ENCODE assay signal across 22 cellular contexts in genomic region chr19:17086811-17087210, GRCh38. TPM values are rescaled to one million over a fixed set of nuclear protein-coding genes. Genes with fewer than 3 reads are reported as not detected.
A peak's percentile ranks its signal among the peaks of the same experiment; 100 is the strongest.
DNase-seq lines count a peak whose midpoint lies in the region; ATAC-seq and TF ChIP-seq lines count a peak whose summit lies in the region.
"Had no signal": no experiment of that assay in that cellular context is flagged by ENCODE, and none has a peak within 500 bp of the region (broad histone marks: within the 10 kb centered on the region; RNA-seq: fewer than 3 reads in every experiment).

No MANE protein-coding gene starts in this region.

- H3K27me3 ChIP-seq in CD4-positive, alpha-beta T cell (ENCODE audit: control insufficient read depth, insufficient read depth, low read length), result no peaks in the 10 kb centered on the region
- H3K27me3 ChIP-seq in stomach (no peaks in the 10 kb centered on the region), left lung (no peaks in the 10 kb centered on the region)

- TF ChIP-seq EP300 in stomach (IDR thresholded peaks at IDR 0.05), result no peak

- DNase-seq in CD4-positive, alpha-beta T cell, result no peak
- DNase-seq in central memory CD8-positive, alpha-beta T cell (ENCODE audit: low spot score in 2 of 2), result no peak
- no peak for DNase-seq in mesothelial cell of epicardium (ENCODE audit: low spot score in 2 of 2, unreplicated experiment in 2 of 2)
- DNase-seq in stomach, result no peak
- DNase-seq in left lung, result no peak
- no peak for DNase-seq in activated naive CD4-positive, alpha-beta T cell treated with anti-CD3 and anti-CD28 coated beads for 36 hours
- no peak for DNase-seq in activated CD4-positive, CD25-positive, alpha-beta regulatory T cell (lab: John Stamatoyannopoulos, UW)
- DNase-seq in NCI-H1417 (lab: John Stamatoyannopoulos, UW), result no peak
- DNase-seq: activated CD4-positive, alpha-beta T cell treated with anti-CD3 and anti-CD28 coated beads, Interleukin-2, amount 10 ng/mL, durations not matched to agents 7 days and 5 days; activated CD8-positive, alpha-beta memory T cell treated with anti-CD3 and anti-CD28 coated beads, Interleukin-2, amount 50 U/mL, for 4 hours; CD8-positive, alpha-beta memory T cell; DMS79; left cardiac atrium; NCI-H1694; NCI-H2171 treated with DMSO at 0.1 percent for 48 hours; NCI-H774; OCI-M1; SHP77 treated with DMSO at 0.1 percent for 48 hours; stimulated activated CD4-positive, alpha-beta T cell treated with anti-CD3 and anti-CD28 coated beads, Interleukin-4, amount 100 ng/mL, for 1 hour; T-cell had no signal

- no peak overlapping the region for H3K4me3 ChIP-seq in stomach
- no peak overlapping the region for H3K4me3 ChIP-seq in left lung
- H3K4me3 ChIP-seq: GM12878, K562 had no signal

- no peak for TF ChIP-seq CTCF in CD4-positive, alpha-beta T cell (IDR thresholded peaks at IDR 0.05)
- TF ChIP-seq CTCF in mesothelial cell of epicardium (IDR thresholded peaks at IDR 0.05; ENCODE audit: unreplicated experiment) (no peak), stomach (IDR thresholded peaks at IDR 0.05) (no peak), left lung (IDR thresholded peaks at IDR 0.05) (no peak)

- H3K36me3 ChIP-seq in stomach, result peaks cover 0 to 23% (median 14%) of the 10 kb centered on the region in 4 donors
- peaks cover 0 to 20% of the 10 kb centered on the region in 2 donors for H3K36me3 ChIP-seq in left lung

- no peak overlapping the region for H3K4me3 Mint-ChIP-seq in CD4-positive, alpha-beta T cell
- no peak overlapping the region for H3K4me3 Mint-ChIP-seq in central memory CD8-positive, alpha-beta T cell
- H3K4me3 Mint-ChIP-seq in mesothelial cell of epicardium, result no peak overlapping the region
- no peak overlapping the region for H3K4me3 Mint-ChIP-seq in activated naive CD4-positive, alpha-beta T cell treated with anti-CD3 and anti-CD28 coated beads for 36 hours
- H3K4me3 Mint-ChIP-seq: activated CD4-positive, alpha-beta T cell treated with anti-CD3 and anti-CD28 coated beads, Interleukin-2, amount 10 ng/mL, durations not matched to agents 7 days and 5 days; CD8-positive, alpha-beta memory T cell; T-cell had no signal

- H3K9me3 ChIP-seq in CD4-positive, alpha-beta T cell (ENCODE audit: control insufficient read depth, low read length), result no peaks in the 10 kb centered on the region
- H3K9me3 ChIP-seq in stomach, result no peaks in the 10 kb centered on the region
- H3K9me3 ChIP-seq in left lung, result no peaks in the 10 kb centered on the region

- H3K4me1 Mint-ChIP-seq in CD4-positive, alpha-beta T cell (ENCODE audit: low read depth), result peaks cover 57% of the 10 kb centered on the region
- peaks cover 67% of the 10 kb centered on the region for H3K4me1 Mint-ChIP-seq in central memory CD8-positive, alpha-beta T cell
- peaks cover 11% of the 10 kb centered on the region for H3K4me1 Mint-ChIP-seq in mesothelial cell of epicardium
- H3K4me1 Mint-ChIP-seq in activated naive CD4-positive, alpha-beta T cell treated with anti-CD3 and anti-CD28 coated beads for 36 hours (ENCODE audit: low read depth), result peaks cover 59% of the 10 kb centered on the region

- CTCF ChIA-PET in CD4-positive, alpha-beta T cell (lab: Charles Lee), result no interaction called here
- CTCF ChIA-PET in activated naive CD4-positive, alpha-beta T cell treated with anti-CD3 and anti-CD28 coated beads for 36 hours (lab: Charles Lee), result no interaction called here

- H3K27me3 Mint-ChIP-seq in CD4-positive, alpha-beta T cell, result no peaks in the 10 kb centered on the region
- H3K27me3 Mint-ChIP-seq in central memory CD8-positive, alpha-beta T cell, result no peaks in the 10 kb centered on the region
- no peaks in the 10 kb centered on the region for H3K27me3 Mint-ChIP-seq in mesothelial cell of epicardium (ENCODE audit: low read depth)
- H3K27me3 Mint-ChIP-seq in activated naive CD4-positive, alpha-beta T cell treated with anti-CD3 and anti-CD28 coated beads for 36 hours (ENCODE audit: low read depth), result no peaks in the 10 kb centered on the region
- H3K27me3 Mint-ChIP-seq: activated CD4-positive, alpha-beta T cell treated with anti-CD3 and anti-CD28 coated beads, Interleukin-2, amount 10 ng/mL, durations not matched to agents 7 days and 5 days; CD8-positive, alpha-beta memory T cell; T-cell had no signal

- no peak for ATAC-seq in CD4-positive, alpha-beta T cell (ENCODE audit: poor library complexity)
- ATAC-seq in central memory CD8-positive, alpha-beta T cell (replicated peaks; ENCODE audit: extremely low read depth, poor library complexity, severe bottlenecking), result no peak
- no peak for ATAC-seq in left lung
- ATAC-seq: GM12878, K562, T-cell had no signal

- peak overlapping the region; percentile 47 for H3K27ac Mint-ChIP-seq in CD4-positive, alpha-beta T cell
- H3K27ac Mint-ChIP-seq in central memory CD8-positive, alpha-beta T cell (ENCODE audit: low read depth), result peak overlapping the region; percentile 22
- H3K27ac Mint-ChIP-seq in mesothelial cell of epicardium, result peak overlapping the region; percentile 59
- no peak overlapping the region for H3K27ac Mint-ChIP-seq in activated naive CD4-positive, alpha-beta T cell treated with anti-CD3 and anti-CD28 coated beads for 36 hours
- H3K27ac Mint-ChIP-seq: T-cell had no signal

- WGBS in stomach, 5 donors, result 85 to 95% (median 88%) methylated on average over 6 of the region's 6 CpGs

- intact Hi-C loops in CD4-positive, alpha-beta T cell (cut with DNase I, micrococcal nuclease), result no loop called here
- intact Hi-C loops in stomach (cut with DNase I; ENCODE audit: low total_unique reads), result no loop called here
- intact Hi-C loops in left lung (cut with DNase I), result no loop called here
- intact Hi-C loops in activated naive CD4-positive, alpha-beta T cell treated with anti-CD3 and anti-CD28 coated beads for 36 hours (cut with micrococcal nuclease), result no loop called here

- TF ChIP-seq POLR2A in stomach (IDR thresholded peaks at IDR 0.05), result no peak

- H3K4me1 ChIP-seq in stomach, result peaks cover 13 to 76% (median 42%) of the 10 kb centered on the region in 4 donors
- peaks cover 18 to 49% of the 10 kb centered on the region in 2 donors for H3K4me1 ChIP-seq in left lung

- H3K27ac ChIP-seq in CD4-positive, alpha-beta T cell (ENCODE audit: low read depth, low read length), result no peak overlapping the region
- H3K27ac ChIP-seq in stomach, result peak overlapping the region in 3 of 5 donors; percentile 14 to 84 (median 35)
- no peak overlapping the region for H3K27ac ChIP-seq in left lung

- H3K9me3 Mint-ChIP-seq in CD4-positive, alpha-beta T cell, result no peaks in the 10 kb centered on the region
- H3K9me3 Mint-ChIP-seq in central memory CD8-positive, alpha-beta T cell, result no peaks in the 10 kb centered on the region
- H3K9me3 Mint-ChIP-seq in mesothelial cell of epicardium, result no peaks in the 10 kb centered on the region
- H3K9me3 Mint-ChIP-seq in activated naive CD4-positive, alpha-beta T cell treated with anti-CD3 and anti-CD28 coated beads for 36 hours, result no peaks in the 10 kb centered on the region
- H3K9me3 Mint-ChIP-seq: activated CD4-positive, alpha-beta T cell treated with anti-CD3 and anti-CD28 coated beads, Interleukin-2, amount 10 ng/mL, durations not matched to agents 7 days and 5 days; CD8-positive, alpha-beta memory T cell; T-cell had no signal

- H3K36me3 Mint-ChIP-seq in CD4-positive, alpha-beta T cell (ENCODE audit: low read depth), result peaks cover 42% of the 10 kb centered on the region
- peaks cover 17% of the 10 kb centered on the region for H3K36me3 Mint-ChIP-seq in central memory CD8-positive, alpha-beta T cell (ENCODE audit: insufficient read depth)
- peaks cover 8% of the 10 kb centered on the region for H3K36me3 Mint-ChIP-seq in mesothelial cell of epicardium
- peaks cover 11% of the 10 kb centered on the region for H3K36me3 Mint-ChIP-seq in activated naive CD4-positive, alpha-beta T cell treated with anti-CD3 and anti-CD28 coated beads for 36 hours (ENCODE audit: low read depth)

- POLR2A ChIA-PET in CD4-positive, alpha-beta T cell (lab: Charles Lee), result no interaction called here

RNA-seq across cellular contexts. Expression of gene MYO9B, which starts 11.2 kb away (rescaled TPM):
- 100 to 1,000 TPM; 176 to 184 TPM for total RNA-seq in CD4-positive, alpha-beta T cell
- 86.0 to 90.8 TPM (median 87.7 TPM) in 3 replicates for total RNA-seq in mesothelial cell of epicardium
- 100 to 1,000 TPM in 3 of 5 donors, 10 to 100 TPM in 2; 43.0 to 265 (median 156) TPM for total RNA-seq in stomach
- polyA plus RNA-seq in stomach, result 10 to 100 TPM; 30.2 to 35.6 (median 30.6) TPM
- 100 to 1,000 TPM in 1 of 2 donors, 10 to 100 TPM in 1; 89.5 to 149 TPM for total RNA-seq in left lung
- 10 to 100 TPM; 73.1 to 78.6 TPM for total RNA-seq in activated naive CD4-positive, alpha-beta T cell treated with anti-CD3 and anti-CD28 coated beads for 36 hours

RNA-seq across cellular contexts. Expression of gene HAUS8, which starts 11.6 kb away (rescaled TPM):
- total RNA-seq in CD4-positive, alpha-beta T cell, result 10 to 100 TPM; 20.6 to 20.7 TPM
- total RNA-seq in mesothelial cell of epicardium, result 11.9 to 14.7 TPM (median 13.3 TPM) in 3 replicates
- 10 to 100 TPM in 1 of 5 donors, 1 to 10 TPM in 3, under 1 TPM in 1; 0.45 to 27.2 (median 8.3) TPM for total RNA-seq in stomach
- 10 to 100 TPM in 1 of 3 donors, 1 to 10 TPM in 2; 9.2 to 11.9 (median 9.4) TPM for polyA plus RNA-seq in stomach
- total RNA-seq in left lung, result 10 to 100 TPM in 1 of 2 donors, 1 to 10 TPM in 1; 8.4 to 11.6 TPM
- total RNA-seq in activated naive CD4-positive, alpha-beta T cell treated with anti-CD3 and anti-CD28 coated beads for 36 hours, result 10 to 100 TPM; 47.3 to 48.8 TPM

Comparison
In these comparisons a context has a peak if more than half of its experiments do, and no peak if none do; other contexts are left out.
1. H3K27ac ChIP-seq: peak in stomach (3 of 5); none in CD4-positive, alpha-beta T cell (single experiment) and left lung (0 of 2).